ENCODE assay signal across 1 cellular context in the genomic region with DNA sequence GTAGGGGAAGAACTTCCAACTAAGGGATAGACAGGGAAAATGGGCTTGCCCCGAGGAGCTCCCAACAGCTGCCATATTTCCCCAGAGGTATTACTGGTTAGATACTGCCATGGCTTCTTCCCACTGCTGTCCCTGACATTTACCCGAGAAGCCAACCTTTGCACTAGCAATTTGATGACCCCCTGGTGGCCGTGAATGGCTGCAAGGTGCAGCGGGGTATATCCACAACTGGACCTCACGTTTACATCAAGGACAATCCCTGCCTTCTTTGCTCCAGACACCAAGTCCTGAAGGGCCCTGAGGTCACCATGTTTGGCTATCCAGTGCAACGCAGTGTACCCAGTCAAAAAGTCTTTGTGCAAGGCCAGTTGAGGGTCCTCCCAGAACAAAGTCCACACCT.
TF ChIP-seq lines count a peak whose summit lies in the region.

No MANE protein-coding gene starts in this region.

TF ChIP-seq in HepG2, 621 proteins besides CTCF, POLR2A, EP300 and RAD21:
- TF ChIP-seq ARHGAP35 (CRISPR knock-in tag; IDR thresholded peaks at IDR 0.05; ENCODE audit: borderline replicate concordance) (no peak), HNF4G (IDR thresholded peaks at IDR 0.05; ENCODE audit: borderline replicate concordance, low read depth, low read length) (peak; percentile 39; the same call in 1 of the 2 replicates), HNF4G (CRISPR knock-in tag; IDR thresholded peaks at IDR 0.05; ENCODE audit: borderline replicate concordance, low read depth) (no peak), SMC3 (IDR thresholded peaks at IDR 0.05; ENCODE audit: low read length) (0 out of 2 replicates have a peak, but pooled peaks have one; percentile 10), ZMYM3 (CRISPR knock-in tag; IDR thresholded peaks at IDR 0.05) (no peak), HNF4A (CRISPR knock-in tag; IDR thresholded peaks at IDR 0.05) (peak; percentile 49)
- TF ChIP-seq, protein P1, sequence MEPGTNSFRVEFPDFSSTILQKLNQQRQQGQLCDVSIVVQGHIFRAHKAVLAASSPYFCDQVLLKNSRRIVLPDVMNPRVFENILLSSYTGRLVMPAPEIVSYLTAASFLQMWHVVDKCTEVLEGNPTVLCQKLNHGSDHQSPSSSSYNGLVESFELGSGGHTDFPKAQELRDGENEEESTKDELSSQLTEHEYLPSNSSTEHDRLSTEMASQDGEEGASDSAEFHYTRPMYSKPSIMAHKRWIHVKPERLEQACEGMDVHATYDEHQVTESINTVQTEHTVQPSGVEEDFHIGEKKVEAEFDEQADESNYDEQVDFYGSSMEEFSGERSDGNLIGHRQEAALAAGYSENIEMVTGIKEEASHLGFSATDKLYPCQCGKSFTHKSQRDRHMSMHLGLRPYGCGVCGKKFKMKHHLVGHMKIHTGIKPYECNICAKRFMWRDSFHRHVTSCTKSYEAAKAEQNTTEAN (CRISPR knock-in tag; conservative IDR thresholded peaks at IDR 0.05), result no peak
